Comparison of ENCODE assay signal across 1 cellular context in genomic region chr2:28802975-28803429, GRCh38.
TF ChIP-seq lines count a peak whose summit lies in the region.

No MANE protein-coding gene starts in this region.

TF ChIP-seq in GM23338, 12 proteins besides CTCF, POLR2A, EP300 and RAD21 (continued from another document):
- no peak for TF ChIP-seq ZNF462 (CRISPR knock-in tag; IDR thresholded peaks at IDR 0.05)
- TF ChIP-seq NANOG (IDR thresholded peaks at IDR 0.05; ENCODE audit: borderline replicate concordance), result no peak
- TF ChIP-seq POLR2AphosphoS5 (IDR thresholded peaks at IDR 0.05; ENCODE audit: low read depth), result no peak
- TF ChIP-seq EZH2phosphoT487 (IDR thresholded peaks at IDR 0.05; ENCODE audit: unreplicated experiment), result no peak
